In the genomic region with DNA sequence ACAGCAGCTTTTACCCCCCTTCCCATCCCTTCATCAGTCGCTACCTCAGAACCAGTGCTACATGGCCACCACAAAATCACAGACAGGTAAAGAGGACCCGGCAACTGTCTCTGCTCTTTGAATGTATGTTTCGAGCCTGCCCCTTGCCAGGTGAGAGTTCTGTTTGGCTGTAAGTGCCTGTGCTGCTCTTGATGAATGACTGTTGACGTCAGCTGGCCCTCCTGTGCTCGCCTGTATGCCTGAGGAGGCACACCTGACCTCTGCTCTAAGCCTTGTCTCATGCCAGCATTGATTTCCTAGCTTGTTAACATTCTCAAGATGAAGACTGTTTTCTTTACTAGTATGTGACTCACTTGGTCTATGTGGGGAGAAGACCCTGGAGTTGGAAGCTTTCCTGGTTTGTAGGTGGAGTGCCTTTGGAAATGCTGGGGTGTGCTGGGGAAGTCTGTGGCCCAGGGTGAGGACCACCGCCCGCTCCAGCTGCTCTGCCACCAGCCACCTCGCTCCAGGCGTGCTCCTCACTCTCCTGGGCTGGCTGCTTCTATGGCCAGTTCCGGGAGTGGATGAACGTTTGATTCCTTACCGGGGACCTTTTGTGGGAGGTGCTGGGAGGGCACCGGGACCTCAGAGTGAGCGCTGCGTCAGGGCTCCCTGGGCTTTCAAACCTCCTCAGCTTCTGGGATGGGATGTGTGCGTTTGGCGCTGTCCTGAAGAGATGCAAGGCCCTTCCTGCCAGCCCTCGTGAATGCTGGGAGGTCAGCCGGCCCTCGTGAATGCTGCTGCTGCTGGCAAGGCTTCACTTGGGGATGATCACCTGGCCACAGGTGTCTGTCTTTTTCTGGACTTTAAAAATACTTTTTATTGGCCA, we compare ENCODE assay signal across 17 cellular contexts.
"Had no signal": no experiment of that assay in that cellular context is flagged by ENCODE, and none has a peak within 500 bp of the region (broad histone marks: within the 10 kb centered on the region; RNA-seq: fewer than 3 reads in every experiment).

No MANE protein-coding gene starts in this region.

- H3K4me3 Mint-ChIP-seq: activated naive CD8-positive, alpha-beta T cell treated with anti-CD3 and anti-CD28 coated beads, Interleukin-2, amount 50 U/mL, for 24 hours; activated T-cell treated with anti-CD3 and anti-CD28 coated beads, Interleukin-2, amount 50 U/mL, for 72 hours; memory B cell; neural progenitor cell; T-helper 17 cell had no signal

- FAIRE-seq: keratinocyte had no signal

- H3K27ac Mint-ChIP-seq: activated naive CD8-positive, alpha-beta T cell treated with anti-CD3 and anti-CD28 coated beads, Interleukin-2, amount 50 U/mL, for 24 hours; memory B cell; neural progenitor cell had no signal

- H3K4me1 Mint-ChIP-seq: neural progenitor cell had no signal

- DNase-seq: activated CD4-positive, alpha-beta T cell treated with anti-CD3 and anti-CD28 coated beads for 4 hours; activated CD8-positive, alpha-beta memory T cell treated with anti-CD3 and anti-CD28 coated beads, Interleukin-2, amount 50 U/mL, for 48 hours; activated naive CD4-positive, alpha-beta T cell; activated naive CD8-positive, alpha-beta T cell treated with anti-CD3 and anti-CD28 coated beads, Interleukin-2, amount 50 U/mL, for 24 hours; activated T-cell treated with anti-CD3 and anti-CD28 coated beads, Interleukin-2, amount 50 U/mL, for 72 hours; left ventricle myocardium superior; retina; SHP77 treated with DMSO at 0.1 percent for 48 hours; stimulated activated CD4-positive, alpha-beta T cell treated with anti-CD3 and anti-CD28 coated beads, Interleukin-12 subunit alpha, Interleukin-12 subunit beta, amount 100 ng/mL, for 4 hours; stimulated activated naive CD4-positive, alpha-beta T cell treated with Interleukin-2 at 50 U/mL for 16 hours; substantia nigra; T-helper 17 cell; transverse colon had no signal

- ATAC-seq: activated naive CD8-positive, alpha-beta T cell treated with anti-CD3 and anti-CD28 coated beads, Interleukin-2, amount 50 U/mL, for 24 hours; activated T-cell treated with anti-CD3 and anti-CD28 coated beads, Interleukin-2, amount 50 U/mL, for 72 hours; left ventricle myocardium superior; SK-N-SH treated with all-trans-retinoic acid at 6 μM for 48 hours; T-helper 17 cell had no signal

- H3K27me3 Mint-ChIP-seq: activated naive CD8-positive, alpha-beta T cell treated with anti-CD3 and anti-CD28 coated beads, Interleukin-2, amount 50 U/mL, for 24 hours; memory B cell; T-helper 17 cell had no signal
